In the genomic region with DNA sequence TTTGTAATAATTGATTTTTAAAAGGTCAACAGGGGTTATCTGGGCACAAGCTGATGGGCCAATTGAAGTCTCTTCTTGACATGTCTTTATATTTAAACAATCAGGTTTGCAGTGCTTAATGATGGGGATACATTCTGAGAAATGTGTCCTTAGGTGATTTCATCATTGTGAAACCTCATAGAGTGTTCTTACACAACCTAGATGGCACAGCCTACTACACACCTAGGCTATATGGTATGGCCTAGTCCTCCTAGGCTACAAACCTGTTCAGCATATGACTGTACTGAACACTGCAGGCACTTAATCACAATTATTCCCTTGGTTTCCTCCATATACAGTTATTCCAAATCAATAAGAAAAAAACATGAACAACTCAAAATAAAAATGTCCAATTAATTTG, we compare ENCODE assay signal across 18 cellular contexts.
A peak's percentile ranks its signal among the peaks of the same experiment; 100 is the strongest.
DNase-seq lines count a peak whose midpoint lies in the region; ATAC-seq and TF ChIP-seq lines count a peak whose summit lies in the region.
"Had no signal": no experiment of that assay in that cellular context is flagged by ENCODE, and none has a peak within 500 bp of the region (broad histone marks: within the 10 kb centered on the region; RNA-seq: fewer than 3 reads in every experiment).

No MANE protein-coding gene starts in this region.

- peak overlapping the region; percentile 88; the same call in 1 of the 3 replicates for H2BK15ac ChIP-seq in IMR-90 (ENCODE audit: low read depth, low read length)

- TF ChIP-seq POLR2A in IMR-90 (IDR thresholded peaks at IDR 0.05; ENCODE audit: low read depth, low read length): no peak

- POLR2A ChIA-PET in IMR-90 (lab: Charles Lee; ENCODE audit: unreplicated experiment): no interaction called here

- CTCF ChIA-PET in IMR-90 (lab: Yijun Ruan, JAX): interaction anchor here (0.6 kb wide), 2 partner anchors 518 to 561 kb away, joined by 3 to 8 read pairs; no protein-coding TSS in a partner anchor

- in situ Hi-C loops in IMR-90 (cut with MboI; ENCODE audit: low sequenced_read_pairs): no loop called here

- H3K4me1 Mint-ChIP-seq in activated naive CD4-positive, alpha-beta T cell treated with anti-CD3 and anti-CD28 coated beads, Interleukin-2, amount 50 U/mL, for 24 hours: peaks cover 59% of the 10 kb centered on the region
- H3K4me1 Mint-ChIP-seq in type B pancreatic cell (ENCODE audit: unreplicated experiment): peaks cover 4% of the 10 kb centered on the region

- H3K14ac ChIP-seq in IMR-90 (replicated peaks; ENCODE audit: low read depth, low read length): no peak overlapping the region

- H3K27me3 ChIP-seq in IMR-90 (ENCODE audit: control insufficient read depth, insufficient read depth, low read length) (no peaks in the 10 kb centered on the region), upper lobe of right lung (no peaks in the 10 kb centered on the region)

- H2BK20ac ChIP-seq in IMR-90 (ENCODE audit: low read depth, low read length): no peak overlapping the region

- TF ChIP-seq CTCF in IMR-90 (conservative IDR thresholded peaks at IDR 0.05; ENCODE audit: low read depth, low read length): no peak
- no peak for TF ChIP-seq CTCF in epithelial cell of esophagus (IDR thresholded peaks at IDR 0.05; ENCODE audit: insufficient read depth, low read depth, low read length, missing control alignments)
- TF ChIP-seq CTCF in type B pancreatic cell (conservative IDR thresholded peaks at IDR 0.05): no peak
- no peak for TF ChIP-seq CTCF in upper lobe of right lung (IDR thresholded peaks at IDR 0.05)

- H2AK5ac ChIP-seq in IMR-90 (ENCODE audit: low read depth, low read length): no peak overlapping the region

- no peaks in the 10 kb centered on the region for H3K36me3 ChIP-seq in IMR-90 (ENCODE audit: control insufficient read depth, insufficient read depth, low read length)
- H3K36me3 ChIP-seq in upper lobe of right lung: no peaks in the 10 kb centered on the region
- H3K36me3 ChIP-seq: SJSA1 had no signal

- no peak overlapping the region for H2BK5ac ChIP-seq in IMR-90 (ENCODE audit: low read depth, low read length, poor library complexity, severe bottlenecking)

- no peak overlapping the region for H2AFZ ChIP-seq in IMR-90 (replicated peaks; ENCODE audit: low read length, poor library complexity)

- intact Hi-C loops in IMR-90 (cut with micrococcal nuclease) (loop anchor here (2.0 kb wide), 1 partner anchor 21 kb away; no protein-coding TSS in a partner anchor), upper lobe of right lung (cut with DNase I) (no loop called here)

- no peaks in the 10 kb centered on the region for H3K9me3 Mint-ChIP-seq in activated naive CD4-positive, alpha-beta T cell treated with anti-CD3 and anti-CD28 coated beads, Interleukin-2, amount 50 U/mL, for 24 hours
- H3K9me3 Mint-ChIP-seq in activated naive CD4-positive, alpha-beta T cell treated with anti-CD3 and anti-CD28 coated beads, Interleukin-2, amount 50 U/mL, for 72 hours: no peaks in the 10 kb centered on the region
- no peaks in the 10 kb centered on the region for H3K9me3 Mint-ChIP-seq in type B pancreatic cell

- peaks cover 11% of the 10 kb centered on the region; the same call in 1 of the 2 replicates for H3K9me1 ChIP-seq in IMR-90 (ENCODE audit: insufficient read depth, low read length)

- H4K5ac ChIP-seq in IMR-90 (ENCODE audit: low read depth, low read length): no peak overlapping the region

- no peaks in the 10 kb centered on the region for H3K27me3 Mint-ChIP-seq in activated naive CD4-positive, alpha-beta T cell treated with anti-CD3 and anti-CD28 coated beads, Interleukin-2, amount 50 U/mL, for 24 hours
- H3K27me3 Mint-ChIP-seq in type B pancreatic cell: peaks cover 17% of the 10 kb centered on the region

- no peak overlapping the region for H2BK120ac ChIP-seq in IMR-90 (ENCODE audit: low read depth, low read length)

- peaks cover 0 to 8% of the 10 kb centered on the region in 2 experiments; a peak in 2 of 4 replicates for H3K79me1 ChIP-seq in IMR-90 (ENCODE audit: low read depth in 1 of 2, low read length in 2 of 2)

- H3K27ac ChIP-seq in IMR-90 (ENCODE audit: insufficient read depth, low read length) (no peak overlapping the region), upper lobe of right lung (no peak overlapping the region)
- H3K27ac ChIP-seq: A549, BLaER1, SJSA1 had no signal

- H3K4me1 ChIP-seq in IMR-90 (ENCODE audit: control insufficient read depth, insufficient read depth, low read length) (peaks cover 17% of the 10 kb centered on the region), upper lobe of right lung (peaks cover 31% of the 10 kb centered on the region)

- dilution Hi-C loops in IMR-90 (cut with HindIII; ENCODE audit: low sequenced_read_pairs, unreplicated experiment): no loop called here

- peak overlapping the region; percentile 68 for H3K27ac Mint-ChIP-seq in activated naive CD4-positive, alpha-beta T cell treated with anti-CD3 and anti-CD28 coated beads, Interleukin-2, amount 50 U/mL, for 24 hours
- no peak overlapping the region for H3K27ac Mint-ChIP-seq in activated naive CD4-positive, alpha-beta T cell treated with anti-CD3 and anti-CD28 coated beads, Interleukin-2, amount 50 U/mL, for 72 hours
- no peak overlapping the region for H3K27ac Mint-ChIP-seq in type B pancreatic cell

- H4K91ac ChIP-seq in IMR-90 (ENCODE audit: insufficient read depth, low read depth, low read length): no peak overlapping the region

- H3K4ac ChIP-seq in IMR-90 (ENCODE audit: low read depth, low read length): no peak overlapping the region

- H2AK9ac ChIP-seq in IMR-90 (replicated peaks; ENCODE audit: low read depth, low read length, poor library complexity): no peak overlapping the region

- H3K9me3 ChIP-seq in IMR-90 (ENCODE audit: control insufficient read depth, insufficient read depth, low read length): no peaks in the 10 kb centered on the region
- H3K9me3 ChIP-seq in upper lobe of right lung: no peaks in the 10 kb centered on the region
- H3K9me3 ChIP-seq: A549, BLaER1, SJSA1 had no signal

- H4K8ac ChIP-seq in IMR-90 (ENCODE audit: low read depth in 2 of 2, low read length in 2 of 2): no peak overlapping the region

- no peak overlapping the region for H3K23ac ChIP-seq in IMR-90 (ENCODE audit: low read depth, low read length)

- no peak for ATAC-seq in activated naive CD4-positive, alpha-beta T cell treated with anti-CD3 and anti-CD28 coated beads, Interleukin-2, amount 50 U/mL, for 72 hours
- no peak for ATAC-seq in IMR-90 (ENCODE audit: low read depth)
- ATAC-seq in GM21515 (IDR thresholded peaks at IDR 0.05; ENCODE audit: unreplicated experiment): no peak
- ATAC-seq in upper lobe of right lung: no peak
- ATAC-seq: A549 had no signal

- no peaks in the 10 kb centered on the region for H4K20me1 ChIP-seq in IMR-90 (ENCODE audit: insufficient read depth, low read length)

- no peak overlapping the region for H3K56ac ChIP-seq in IMR-90 (ENCODE audit: extremely low read depth, insufficient read depth, low read length)

- H3K4me3 ChIP-seq in IMR-90 (ENCODE audit: insufficient read depth, low read depth, low read length): no peak overlapping the region
- no peak overlapping the region for H3K4me3 ChIP-seq in epithelial cell of esophagus (ENCODE audit: low read length)
- H3K4me3 ChIP-seq in upper lobe of right lung: no peak overlapping the region
- H3K4me3 ChIP-seq: A549, BLaER1, SJSA1 had no signal

- DNase-seq in activated naive CD4-positive, alpha-beta T cell treated with anti-CD3 and anti-CD28 coated beads, Interleukin-2, amount 50 U/mL, for 72 hours (ENCODE audit: low spot score in 2 of 2): no peak
- no peak for DNase-seq in IMR-90
- peak; percentile 72 for DNase-seq in epithelial cell of esophagus (ENCODE audit: low read depth)
- no peak for DNase-seq in type B pancreatic cell (ENCODE audit: extremely low spot score, unreplicated experiment)
- DNase-seq in upper lobe of right lung: no peak
- DNase-seq: COR-L47, DMS 273 treated with DMSO at 0.1 percent for 48 hours, DND-41, Karpas-422, NCI-H1417 treated with DMSO at 0.1 percent for 48 hours, NCI-H1930, NCI-H226, NCI-H524 treated with DMSO at 0.1 percent for 48 hours had no signal

- no TSS peak for BruUV-seq in IMR-90 (replicated peaks; lab: Mats Ljungman, UMichigan)

- peaks cover 12% of the 10 kb centered on the region for H3K36me3 Mint-ChIP-seq in activated naive CD4-positive, alpha-beta T cell treated with anti-CD3 and anti-CD28 coated beads, Interleukin-2, amount 50 U/mL, for 24 hours
- H3K36me3 Mint-ChIP-seq in activated naive CD4-positive, alpha-beta T cell treated with anti-CD3 and anti-CD28 coated beads, Interleukin-2, amount 50 U/mL, for 72 hours: no peaks in the 10 kb centered on the region
- no peaks in the 10 kb centered on the region for H3K36me3 Mint-ChIP-seq in type B pancreatic cell

- H3K18ac ChIP-seq in IMR-90 (ENCODE audit: low read depth, low read length): no peak overlapping the region

- TF ChIP-seq RAD21 in IMR-90 (IDR thresholded peaks at IDR 0.05; ENCODE audit: low read length): no peak

- no peak overlapping the region for H3K4me2 ChIP-seq in IMR-90 (ENCODE audit: low read depth, low read length)
- H3K4me2 ChIP-seq: A549, BLaER1 had no signal

- no peak overlapping the region for H3K4me3 Mint-ChIP-seq in activated naive CD4-positive, alpha-beta T cell treated with anti-CD3 and anti-CD28 coated beads, Interleukin-2, amount 50 U/mL, for 24 hours
- peak overlapping the region; percentile 17 for H3K4me3 Mint-ChIP-seq in type B pancreatic cell

- H3K9ac ChIP-seq in IMR-90 (ENCODE audit: low read depth, low read length): no peak overlapping the region
- H3K9ac ChIP-seq: BLaER1 had no signal

TF ChIP-seq in IMR-90, 13 proteins besides CTCF, POLR2A, EP300 and RAD21 (continues in another document):
- TF ChIP-seq SMC3 (IDR thresholded peaks at IDR 0.05; ENCODE audit: low read depth, low read length): no peak
- TF ChIP-seq NFE2L2 (IDR thresholded peaks at IDR 0.05; ENCODE audit: low read depth, low read length): no peak
- TF ChIP-seq RFX5 (IDR thresholded peaks at IDR 0.05; ENCODE audit: low read depth, low read length): no peak
- no peak for TF ChIP-seq BHLHE40 (IDR thresholded peaks at IDR 0.05; ENCODE audit: low read depth, low read length)
- TF ChIP-seq MAFK (IDR thresholded peaks at IDR 0.05; ENCODE audit: low read depth, low read length): no peak
- no peak for TF ChIP-seq MAZ (IDR thresholded peaks at IDR 0.05; ENCODE audit: borderline replicate concordance, low read depth, low read length)
- TF ChIP-seq, protein P1, sequence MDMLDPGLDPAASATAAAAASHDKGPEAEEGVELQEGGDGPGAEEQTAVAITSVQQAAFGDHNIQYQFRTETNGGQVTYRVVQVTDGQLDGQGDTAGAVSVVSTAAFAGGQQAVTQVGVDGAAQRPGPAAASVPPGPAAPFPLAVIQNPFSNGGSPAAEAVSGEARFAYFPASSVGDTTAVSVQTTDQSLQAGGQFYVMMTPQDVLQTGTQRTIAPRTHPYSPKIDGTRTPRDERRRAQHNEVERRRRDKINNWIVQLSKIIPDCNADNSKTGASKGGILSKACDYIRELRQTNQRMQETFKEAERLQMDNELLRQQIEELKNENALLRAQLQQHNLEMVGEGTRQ (IDR thresholded peaks at IDR 0.05; ENCODE audit: low read depth, low read length): no peak
- TF ChIP-seq CHD1 (IDR thresholded peaks at IDR 0.05; ENCODE audit: low read depth, low read length): no peak
